3 cellular contexts compared by ENCODE assay signal in the genomic region with DNA sequence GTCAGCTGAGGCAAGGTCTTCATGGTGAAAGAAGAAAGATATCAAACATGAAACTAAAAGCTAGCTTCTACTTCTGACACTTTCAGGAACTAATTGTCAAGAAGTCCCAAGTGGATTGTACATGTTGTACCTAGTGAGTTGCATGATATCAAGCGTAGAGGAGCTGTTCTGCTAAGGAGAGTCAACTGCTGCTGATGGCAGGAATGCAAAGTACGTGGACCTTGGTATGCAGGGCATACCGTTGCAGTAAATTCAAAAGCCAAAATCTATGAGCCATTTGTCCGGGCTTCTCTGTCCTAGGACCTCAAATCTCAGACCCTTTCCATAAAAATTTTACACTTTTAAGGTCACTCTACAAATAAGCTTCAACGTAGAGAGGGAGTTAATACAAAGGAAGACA.
TF ChIP-seq lines count a peak whose summit lies in the region.

No MANE protein-coding gene starts in this region.

TF ChIP-seq in HepG2, 621 proteins besides CTCF, POLR2A, EP300 and RAD21:
- TF ChIP-seq TEAD3 (CRISPR knock-in tag; optimal IDR thresholded peaks at IDR 0.05; ENCODE audit: borderline replicate concordance) (peak; percentile 22), ZNF432 (CRISPR knock-in tag; IDR thresholded peaks at IDR 0.05; ENCODE audit: borderline replicate concordance) (no peak), TP53 (CRISPR knock-in tag; conservative IDR thresholded peaks at IDR 0.05) (no peak), EHMT2 (IDR thresholded peaks at IDR 0.05; ENCODE audit: borderline replicate concordance, low read depth, low read length) (no peak), ZNF772 (CRISPR knock-in tag; IDR thresholded peaks at IDR 0.05) (no peak)
- TF ChIP-seq, protein P1, sequence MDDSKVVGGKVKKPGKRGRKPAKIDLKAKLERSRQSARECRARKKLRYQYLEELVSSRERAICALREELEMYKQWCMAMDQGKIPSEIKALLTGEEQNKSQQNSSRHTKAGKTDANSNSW (CRISPR knock-in tag; IDR thresholded peaks at IDR 0.05; ENCODE audit: borderline replicate concordance): no peak

TF ChIP-seq in GM23338, 12 proteins besides CTCF, POLR2A, EP300 and RAD21 (continues in another document):
- TF ChIP-seq ZNF331 (CRISPR knock-in tag; IDR thresholded peaks at IDR 0.05; ENCODE audit: low read depth) (no peak), POLR2AphosphoS5 (IDR thresholded peaks at IDR 0.05; ENCODE audit: low read depth) (no peak), ZNF114 (CRISPR knock-in tag; IDR thresholded peaks at IDR 0.05) (no peak), NANOG (IDR thresholded peaks at IDR 0.05; ENCODE audit: borderline replicate concordance) (no peak)
- TF ChIP-seq, protein P2, sequence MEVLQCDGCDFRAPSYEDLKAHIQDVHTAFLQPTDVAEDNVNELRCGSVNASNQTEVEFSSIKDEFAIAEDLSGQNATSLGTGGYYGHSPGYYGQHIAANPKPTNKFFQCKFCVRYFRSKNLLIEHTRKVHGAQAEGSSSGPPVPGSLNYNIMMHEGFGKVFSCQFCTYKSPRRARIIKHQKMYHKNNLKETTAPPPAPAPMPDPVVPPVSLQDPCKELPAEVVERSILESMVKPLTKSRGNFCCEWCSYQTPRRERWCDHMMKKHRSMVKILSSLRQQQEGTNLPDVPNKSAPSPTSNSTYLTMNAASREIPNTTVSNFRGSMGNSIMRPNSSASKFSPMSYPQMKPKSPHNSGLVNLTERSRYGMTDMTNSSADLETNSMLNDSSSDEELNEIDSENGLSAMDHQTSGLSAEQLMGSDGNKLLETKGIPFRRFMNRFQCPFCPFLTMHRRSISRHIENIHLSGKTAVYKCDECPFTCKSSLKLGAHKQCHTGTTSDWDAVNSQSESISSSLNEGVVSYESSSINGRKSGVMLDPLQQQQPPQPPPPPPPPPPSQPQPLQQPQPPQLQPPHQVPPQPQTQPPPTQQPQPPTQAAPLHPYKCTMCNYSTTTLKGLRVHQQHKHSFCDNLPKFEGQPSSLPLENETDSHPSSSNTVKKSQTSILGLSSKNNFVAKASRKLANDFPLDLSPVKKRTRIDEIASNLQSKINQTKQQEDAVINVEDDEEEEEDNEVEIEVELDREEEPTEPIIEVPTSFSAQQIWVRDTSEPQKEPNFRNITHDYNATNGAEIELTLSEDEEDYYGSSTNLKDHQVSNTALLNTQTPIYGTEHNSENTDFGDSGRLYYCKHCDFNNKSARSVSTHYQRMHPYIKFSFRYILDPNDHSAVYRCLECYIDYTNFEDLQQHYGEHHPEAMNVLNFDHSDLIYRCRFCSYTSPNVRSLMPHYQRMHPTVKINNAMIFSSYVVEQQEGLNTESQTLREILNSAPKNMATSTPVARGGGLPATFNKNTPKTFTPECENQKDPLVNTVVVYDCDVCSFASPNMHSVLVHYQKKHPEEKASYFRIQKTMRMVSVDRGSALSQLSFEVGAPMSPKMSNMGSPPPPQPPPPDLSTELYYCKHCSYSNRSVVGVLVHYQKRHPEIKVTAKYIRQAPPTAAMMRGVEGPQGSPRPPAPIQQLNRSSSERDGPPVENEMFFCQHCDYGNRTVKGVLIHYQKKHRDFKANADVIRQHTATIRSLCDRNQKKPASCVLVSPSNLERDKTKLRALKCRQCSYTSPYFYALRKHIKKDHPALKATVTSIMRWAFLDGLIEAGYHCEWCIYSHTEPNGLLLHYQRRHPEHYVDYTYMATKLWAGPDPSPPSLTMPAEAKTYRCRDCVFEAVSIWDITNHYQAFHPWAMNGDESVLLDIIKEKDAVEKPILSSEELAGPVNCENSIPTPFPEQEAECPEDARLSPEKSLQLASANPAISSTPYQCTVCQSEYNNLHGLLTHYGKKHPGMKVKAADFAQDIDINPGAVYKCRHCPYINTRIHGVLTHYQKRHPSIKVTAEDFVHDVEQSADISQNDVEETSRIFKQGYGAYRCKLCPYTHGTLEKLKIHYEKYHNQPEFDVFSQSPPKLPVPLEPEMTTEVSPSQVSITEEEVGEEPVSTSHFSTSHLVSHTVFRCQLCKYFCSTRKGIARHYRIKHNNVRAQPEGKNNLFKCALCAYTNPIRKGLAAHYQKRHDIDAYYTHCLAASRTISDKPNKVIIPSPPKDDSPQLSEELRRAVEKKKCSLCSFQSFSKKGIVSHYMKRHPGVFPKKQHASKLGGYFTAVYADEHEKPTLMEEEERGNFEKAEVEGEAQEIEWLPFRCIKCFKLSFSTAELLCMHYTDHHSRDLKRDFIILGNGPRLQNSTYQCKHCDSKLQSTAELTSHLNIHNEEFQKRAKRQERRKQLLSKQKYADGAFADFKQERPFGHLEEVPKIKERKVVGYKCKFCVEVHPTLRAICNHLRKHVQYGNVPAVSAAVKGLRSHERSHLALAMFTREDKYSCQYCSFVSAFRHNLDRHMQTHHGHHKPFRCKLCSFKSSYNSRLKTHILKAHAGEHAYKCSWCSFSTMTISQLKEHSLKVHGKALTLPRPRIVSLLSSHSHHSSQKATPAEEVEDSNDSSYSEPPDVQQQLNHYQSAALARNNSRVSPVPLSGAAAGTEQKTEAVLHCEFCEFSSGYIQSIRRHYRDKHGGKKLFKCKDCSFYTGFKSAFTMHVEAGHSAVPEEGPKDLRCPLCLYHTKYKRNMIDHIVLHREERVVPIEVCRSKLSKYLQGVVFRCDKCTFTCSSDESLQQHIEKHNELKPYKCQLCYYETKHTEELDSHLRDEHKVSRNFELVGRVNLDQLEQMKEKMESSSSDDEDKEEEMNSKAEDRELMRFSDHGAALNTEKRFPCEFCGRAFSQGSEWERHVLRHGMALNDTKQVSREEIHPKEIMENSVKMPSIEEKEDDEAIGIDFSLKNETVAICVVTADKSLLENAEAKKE (CRISPR knock-in tag; IDR thresholded peaks at IDR 0.05): no peak
- TF ChIP-seq, protein P3, sequence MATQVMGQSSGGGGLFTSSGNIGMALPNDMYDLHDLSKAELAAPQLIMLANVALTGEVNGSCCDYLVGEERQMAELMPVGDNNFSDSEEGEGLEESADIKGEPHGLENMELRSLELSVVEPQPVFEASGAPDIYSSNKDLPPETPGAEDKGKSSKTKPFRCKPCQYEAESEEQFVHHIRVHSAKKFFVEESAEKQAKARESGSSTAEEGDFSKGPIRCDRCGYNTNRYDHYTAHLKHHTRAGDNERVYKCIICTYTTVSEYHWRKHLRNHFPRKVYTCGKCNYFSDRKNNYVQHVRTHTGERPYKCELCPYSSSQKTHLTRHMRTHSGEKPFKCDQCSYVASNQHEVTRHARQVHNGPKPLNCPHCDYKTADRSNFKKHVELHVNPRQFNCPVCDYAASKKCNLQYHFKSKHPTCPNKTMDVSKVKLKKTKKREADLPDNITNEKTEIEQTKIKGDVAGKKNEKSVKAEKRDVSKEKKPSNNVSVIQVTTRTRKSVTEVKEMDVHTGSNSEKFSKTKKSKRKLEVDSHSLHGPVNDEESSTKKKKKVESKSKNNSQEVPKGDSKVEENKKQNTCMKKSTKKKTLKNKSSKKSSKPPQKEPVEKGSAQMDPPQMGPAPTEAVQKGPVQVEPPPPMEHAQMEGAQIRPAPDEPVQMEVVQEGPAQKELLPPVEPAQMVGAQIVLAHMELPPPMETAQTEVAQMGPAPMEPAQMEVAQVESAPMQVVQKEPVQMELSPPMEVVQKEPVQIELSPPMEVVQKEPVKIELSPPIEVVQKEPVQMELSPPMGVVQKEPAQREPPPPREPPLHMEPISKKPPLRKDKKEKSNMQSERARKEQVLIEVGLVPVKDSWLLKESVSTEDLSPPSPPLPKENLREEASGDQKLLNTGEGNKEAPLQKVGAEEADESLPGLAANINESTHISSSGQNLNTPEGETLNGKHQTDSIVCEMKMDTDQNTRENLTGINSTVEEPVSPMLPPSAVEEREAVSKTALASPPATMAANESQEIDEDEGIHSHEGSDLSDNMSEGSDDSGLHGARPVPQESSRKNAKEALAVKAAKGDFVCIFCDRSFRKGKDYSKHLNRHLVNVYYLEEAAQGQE (IDR thresholded peaks at IDR 0.05; ENCODE audit: unreplicated experiment): no peak

TF ChIP-seq in H1, 55 proteins besides CTCF, POLR2A, EP300 and RAD21:
- TF ChIP-seq SP4 (IDR thresholded peaks at IDR 0.05; ENCODE audit: low read length): no peak
- peak; percentile 74 for TF ChIP-seq TEAD4 (IDR thresholded peaks at IDR 0.05; ENCODE audit: low read depth, low read length)
TF ChIP-seq in H1: peak in this region for 1.
